In genomic region chr12:108611884-108612415, GRCh38 we compare ENCODE assay signal across 9 cellular contexts. TPM values are rescaled to one million over a fixed set of nuclear protein-coding genes. Genes with fewer than 3 reads are reported as not detected.
DNase-seq lines count a peak whose midpoint lies in the region; ATAC-seq and TF ChIP-seq lines count a peak whose summit lies in the region.
"Had no signal": no experiment of that assay in that cellular context is flagged by ENCODE, and none has a peak within 500 bp of the region (broad histone marks: within the 10 kb centered on the region; RNA-seq: fewer than 3 reads in every experiment).

No MANE protein-coding gene starts in this region.

- DNase-seq in GM04504 (ENCODE audit: low read depth), result peak; percentile 72
- peak; percentile 88 for DNase-seq in MG63
- peak; percentile 46 for DNase-seq in activated T-cell treated with anti-CD3 and anti-CD28 coated beads for 4 hours
- DNase-seq in foreskin keratinocyte, result peak; percentile 77 to 90
- DNase-seq in stimulated activated CD8-positive, alpha-beta memory T cell treated with anti-CD3 and anti-CD28 coated beads, Interleukin-4, amount 100 ng/mL, for 24 hours (ENCODE audit: low read depth), result peak; percentile 52
- DNase-seq in NCI-H1417 (lab: John Stamatoyannopoulos, UW), result no peak
- no peak for DNase-seq in middle frontal gyrus (ENCODE audit: extremely low spot score, low spot score)
- DNase-seq in left ventricle myocardium superior, result no peak

- ATAC-seq in foreskin keratinocyte (peak; percentile 84), left ventricle myocardium superior (no peak)

- H3K27ac ChIP-seq in foreskin keratinocyte, result no peak overlapping the region
- H3K27ac ChIP-seq: VCaP had no signal

- H3K36me3 ChIP-seq in MG63, result no peaks in the 10 kb centered on the region

- H3K9me3 ChIP-seq in MG63, result 0 out of 2 replicates have a peak, but pooled peaks cover 4% of the 10 kb centered on the region

- TF ChIP-seq CTCF in foreskin keratinocyte (conservative IDR thresholded peaks at IDR 0.05), result peak; percentile 47

- no peak overlapping the region for H3K4me3 ChIP-seq in MG63

- H3K27me3 ChIP-seq in MG63, result no peaks in the 10 kb centered on the region
- no peaks in the 10 kb centered on the region for H3K27me3 ChIP-seq in foreskin keratinocyte

- H3K4me1 ChIP-seq in foreskin keratinocyte, result peaks cover 5% of the 10 kb centered on the region

- intact Hi-C loops in left ventricle myocardium superior (cut with micrococcal nuclease), result no loop called here

RNA-seq across cellular contexts. Expression of gene TMEM119, which starts 14.1 kb away (rescaled TPM):
- 24.2 and 31.2 TPM in 2 replicates for total RNA-seq in MG63 (2014; rRNA removed; shearing (Covaris generic); ENCODE audit: low replicate concordance)
- total RNA-seq in foreskin keratinocyte (not detected in 2 replicates), left ventricle myocardium superior (1.4 TPM)
- polyA plus RNA-seq in foreskin keratinocyte, result 0.04 TPM in 1 of 2 replicates, not detected in the other

RNA-seq across cellular contexts. Expression of gene SELPLG, which starts 21.7 kb away (rescaled TPM):
- total RNA-seq in MG63 (2014; rRNA removed; shearing (Covaris generic); ENCODE audit: low replicate concordance), result 0.39 and 2.5 TPM in 2 replicates
- total RNA-seq in foreskin keratinocyte (0.25 and 0.34 TPM in 2 replicates), left ventricle myocardium superior (4.1 TPM)
- 0.47 and 0.52 TPM in 2 replicates for polyA plus RNA-seq in foreskin keratinocyte

RNA-seq across cellular contexts. Expression of gene ISCU, which starts 49.6 kb away (rescaled TPM):
- 130 and 156 TPM in 2 replicates for total RNA-seq in MG63 (2014; rRNA removed; shearing (Covaris generic); ENCODE audit: low replicate concordance)
- total RNA-seq in foreskin keratinocyte, result 90.7 and 93.3 TPM in 2 replicates
- 105 and 115 TPM in 2 replicates for polyA plus RNA-seq in foreskin keratinocyte
- total RNA-seq in left ventricle myocardium superior, result 468 TPM

RNA-seq across cellular contexts. Expression of gene SART3, which starts 51.0 kb away (rescaled TPM):
- total RNA-seq in MG63 (2014; rRNA removed; shearing (Covaris generic); ENCODE audit: low replicate concordance), result 27.6 and 62.9 TPM in 2 replicates
- total RNA-seq in foreskin keratinocyte (50.0 and 54.9 TPM in 2 replicates), left ventricle myocardium superior (24.7 TPM)
- 15.2 and 18.8 TPM in 2 replicates for polyA plus RNA-seq in foreskin keratinocyte

Comparison
In these comparisons a context has a peak if more than half of its experiments do, and no peak if none do; other contexts are left out.
1. DNase-seq: peak in GM04504 (single experiment), MG63 (single experiment), activated T-cell treated with anti-CD3 and anti-CD28 coated beads for 4 hours (single experiment), foreskin keratinocyte (2 of 2) and stimulated activated CD8-positive, alpha-beta memory T cell treated with anti-CD3 and anti-CD28 coated beads, Interleukin-4, amount 100 ng/mL, for 24 hours (single experiment); none in NCI-H1417 (0 of 3), middle frontal gyrus (single experiment) and left ventricle myocardium superior (single experiment).
2. RNA of gene TMEM119, which starts 14.1 kb away (total RNA-seq): 24.2 to 31.2 TPM in MG63; 1.4 TPM in left ventricle myocardium superior (single experiment) and not detected in foreskin keratinocyte; every median in the first group is over 10 times any median in the second.